23 cellular contexts compared by ENCODE assay signal in the genomic region with DNA sequence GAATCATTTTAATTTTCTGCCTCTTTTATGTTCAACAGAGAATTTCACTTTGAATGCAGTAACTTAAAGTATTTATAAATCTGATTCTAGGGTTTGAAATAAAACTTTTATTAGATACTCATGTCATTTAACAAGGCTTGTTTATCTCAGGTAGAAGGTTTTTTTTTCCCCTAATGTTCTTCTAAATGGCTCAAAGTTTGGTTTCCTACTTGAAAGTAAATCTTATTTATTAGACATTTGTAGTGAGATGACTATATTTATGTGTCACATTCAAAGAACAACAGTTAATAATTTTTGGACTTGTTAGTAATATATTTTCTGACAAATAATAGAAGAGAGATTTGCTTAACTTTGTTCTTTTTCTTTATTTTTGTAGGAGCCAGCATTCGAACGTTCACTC.
A peak's percentile ranks its signal among the peaks of the same experiment; 100 is the strongest.
DNase-seq lines count a peak whose midpoint lies in the region; ATAC-seq, FAIRE-seq and TF ChIP-seq lines count a peak whose summit lies in the region.
"Had no signal": no experiment of that assay in that cellular context is flagged by ENCODE, and none has a peak within 500 bp of the region (broad histone marks: within the 10 kb centered on the region; RNA-seq: fewer than 3 reads in every experiment).

No MANE protein-coding gene starts in this region.

- TF ChIP-seq EP300 in A549 (IDR thresholded peaks at IDR 0.05): no peak

- H2AFZ ChIP-seq in endothelial cell of umbilical vein (ENCODE audit: low read depth, low read length): no peak overlapping the region

- DNase-seq in A549 (ENCODE audit: low read depth in 1 of 2, low spot score in 1 of 2) (no peak), HEK293T (ENCODE audit: extremely low spot score) (no peak), endothelial cell of umbilical vein (ENCODE audit: low read depth, low spot score) (no peak), pancreas (no peak), NCI-H748 treated with DMSO at 0.1 percent for 48 hours (lab: John Stamatoyannopoulos, UW) (no peak), Calu3 (no peak)
- DNase-seq: ACHN; BE2C; C1 segment of cervical spinal cord; CD4-positive, alpha-beta memory T cell; CD4-positive, CD25-positive, alpha-beta regulatory T cell; CD8-positive, alpha-beta memory T cell; COR-L47; DMS79 treated with DMSO at 0.1 percent for 48 hours; GDM1 had no signal

- no peak overlapping the region for H3K27ac Mint-ChIP-seq in Calu3 (ENCODE audit: unreplicated experiment)
- H3K27ac Mint-ChIP-seq: CD14-positive monocyte; CD4-positive, alpha-beta memory T cell had no signal

- no peaks in the 10 kb centered on the region for H3K27me3 Mint-ChIP-seq in Calu3 (ENCODE audit: unreplicated experiment)
- H3K27me3 Mint-ChIP-seq: CD4-positive, alpha-beta memory T cell had no signal

- H3K9ac ChIP-seq in endothelial cell of umbilical vein (replicated peaks; ENCODE audit: extremely low read depth, insufficient read depth, low read length): no peak overlapping the region
- H3K9ac ChIP-seq: BLaER1 had no signal

- POLR2A ChIA-PET in A549 (lab: Yijun Ruan, JAX) (no interaction called here), HEK293T (lab: Yijun Ruan, JAX) (interaction anchor here (0.6 kb wide), 1 partner anchor 14 kb away, joined by 3 read pairs; no protein-coding TSS in a partner anchor), endothelial cell of umbilical vein (lab: Charles Lee) (no interaction called here)

- TF ChIP-seq CTCF in A549 (IDR thresholded peaks at IDR 0.05): no peak
- no peak for TF ChIP-seq CTCF in endothelial cell of umbilical vein (IDR thresholded peaks at IDR 0.05; ENCODE audit: extremely low read depth in 1 of 2, insufficient read depth in 1 of 2, low read depth in 1 of 2, low read length in 2 of 2)
- TF ChIP-seq CTCF in pancreas (IDR thresholded peaks at IDR 0.05): no peak
- TF ChIP-seq CTCF in Calu3 (IDR thresholded peaks at IDR 0.05; ENCODE audit: unreplicated experiment): no peak

- H3K4me3 ChIP-seq in A549 (no peak overlapping the region), endothelial cell of umbilical vein (replicated peaks in 1 of 3; ENCODE audit: insufficient read depth in 1 of 3, low read depth in 1 of 3, low read length in 3 of 3) (no peak overlapping the region), pancreas (no peak overlapping the region)
- H3K4me3 ChIP-seq: BLaER1, GM12878 had no signal

- dilution Hi-C loops in endothelial cell of umbilical vein (cut with MboI; ENCODE audit: extremely low pct_ligation_motif_present, low sequenced_read_pairs): no loop called here

- CTCF ChIA-PET in A549 (lab: Yijun Ruan, JAX): interaction anchor here (0.6 kb wide), 1 partner anchor 335 kb away, joined by 3 read pairs; no protein-coding TSS in a partner anchor
- CTCF ChIA-PET in HEK293T (lab: Yijun Ruan, JAX): interaction anchor here (0.7 kb wide), 1 partner anchor 234 kb away, joined by 5 read pairs; no protein-coding TSS in a partner anchor
- CTCF ChIA-PET in endothelial cell of umbilical vein (lab: Charles Lee): interaction anchor here (0.7 to 1.0 kb wide), 2 partner anchors 9 to 10 kb away, joined by 3 to 4 read pairs; no protein-coding TSS in a partner anchor
- CTCF ChIA-PET in Calu3 (lab: Charles Lee): interaction anchor here (1.2 kb wide), 1 partner anchor 9 kb away, joined by 3 read pairs; no protein-coding TSS in a partner anchor

- intact Hi-C loops in endothelial cell of umbilical vein (cut with micrococcal nuclease) (no loop called here), pancreas (cut with DNase I) (no loop called here), Calu3 (cut with micrococcal nuclease; ENCODE audit: unreplicated experiment) (no loop called here)

- H3K4me2 ChIP-seq in A549 (no peak overlapping the region), endothelial cell of umbilical vein (ENCODE audit: insufficient read depth, low read length) (no peak overlapping the region)
- H3K4me2 ChIP-seq: BLaER1 had no signal

- no peak overlapping the region for H3K4me3 Mint-ChIP-seq in Calu3 (ENCODE audit: low read depth, unreplicated experiment)
- H3K4me3 Mint-ChIP-seq: CD14-positive monocyte; CD4-positive, alpha-beta memory T cell; CD4-positive, CD25-positive, alpha-beta regulatory T cell; CD8-positive, alpha-beta memory T cell had no signal

- TF ChIP-seq POLR2A in A549 (IDR thresholded peaks at IDR 0.05; ENCODE audit: low read length) (no peak), endothelial cell of umbilical vein (IDR thresholded peaks at IDR 0.05; ENCODE audit: low read depth, low read length) (no peak)

- no peaks in the 10 kb centered on the region for H3K4me1 Mint-ChIP-seq in Calu3 (ENCODE audit: low read depth, unreplicated experiment)
- H3K4me1 Mint-ChIP-seq: CD14-positive monocyte; CD4-positive, CD25-positive, alpha-beta regulatory T cell; CD8-positive, alpha-beta memory T cell had no signal

- ATAC-seq in A549: no peak
- no peak for ATAC-seq in pancreas
- no peak for ATAC-seq in HG03565 (IDR thresholded peaks at IDR 0.05; ENCODE audit: unreplicated experiment)
- ATAC-seq: GM12878 had no signal

- no peaks in the 10 kb centered on the region for H3K36me3 Mint-ChIP-seq in Calu3 (ENCODE audit: insufficient read depth, unreplicated experiment)
- H3K36me3 Mint-ChIP-seq: CD14-positive monocyte; CD4-positive, CD25-positive, alpha-beta regulatory T cell had no signal

- H4K20me1 ChIP-seq in endothelial cell of umbilical vein (replicated peaks; ENCODE audit: control insufficient read depth, extremely low read depth, insufficient read depth, low read length): no peaks in the 10 kb centered on the region

- H3K36me3 ChIP-seq in endothelial cell of umbilical vein (ENCODE audit: control insufficient read depth in 2 of 2, extremely low read depth in 1 of 2, insufficient read depth in 2 of 2, low read length in 2 of 2) (no peaks in the 10 kb centered on the region), pancreas (no peaks in the 10 kb centered on the region)
- H3K36me3 ChIP-seq: BE2C, BLaER1 had no signal

- H3K9me3 ChIP-seq in A549 (no peaks in the 10 kb centered on the region), endothelial cell of umbilical vein (replicated peaks; ENCODE audit: control insufficient read depth, insufficient read depth, low read length) (no peaks in the 10 kb centered on the region), pancreas (no peaks in the 10 kb centered on the region)
- H3K9me3 ChIP-seq: BE2C, BLaER1 had no signal

- BruUV-seq in endothelial cell of umbilical vein (replicated peaks; lab: Mats Ljungman, UMichigan) (no TSS peak), Calu3 (replicated peaks; lab: Mats Ljungman, UMichigan) (no TSS peak)

- no peaks in the 10 kb centered on the region for H3K9me3 Mint-ChIP-seq in Calu3 (ENCODE audit: low read depth, unreplicated experiment)
- H3K9me3 Mint-ChIP-seq: CD4-positive, alpha-beta memory T cell; CD8-positive, alpha-beta memory T cell had no signal

- H3K27me3 ChIP-seq in endothelial cell of umbilical vein (ENCODE audit: control insufficient read depth in 2 of 2, insufficient read depth in 2 of 2, low read length in 2 of 2) (peaks cover 6 to 7% of the 10 kb centered on the region in 2 experiments), pancreas (no peaks in the 10 kb centered on the region)
- H3K27me3 ChIP-seq: BLaER1 had no signal

- no peak overlapping the region for H3K27ac ChIP-seq in A549
- no peak overlapping the region for H3K27ac ChIP-seq in endothelial cell of umbilical vein (ENCODE audit: insufficient read depth, low read depth, low read length)
- no peak overlapping the region for H3K27ac ChIP-seq in pancreas
- H3K27ac ChIP-seq: 22Rv1, BLaER1 had no signal

- TF ChIP-seq RAD21 in A549 (conservative IDR thresholded peaks at IDR 0.05 in 1 of 2, IDR thresholded peaks at IDR 0.05 in 1 of 2): no peak

- 92% methylated on average over 2 of the region's 2 CpGs for WGBS in A549 (ENCODE audit: missing lambda C conversion rate)
- WGBS in pancreas, 2 donors: 91 to 96% methylated on average over 2 of the region's 2 CpGs

- no peaks in the 10 kb centered on the region for H3K79me2 ChIP-seq in endothelial cell of umbilical vein (ENCODE audit: control insufficient read depth, insufficient read depth, low read length)

- no peaks in the 10 kb centered on the region for H3K9me1 ChIP-seq in endothelial cell of umbilical vein (replicated peaks; ENCODE audit: control insufficient read depth, extremely low read depth, insufficient read depth, low read length)

- H3K4me1 ChIP-seq in A549: no peaks in the 10 kb centered on the region
- no peaks in the 10 kb centered on the region for H3K4me1 ChIP-seq in endothelial cell of umbilical vein (ENCODE audit: control insufficient read depth, extremely low read depth, insufficient read depth, low read length)
- H3K4me1 ChIP-seq in pancreas: no peaks in the 10 kb centered on the region
- H3K4me1 ChIP-seq: BE2C, BLaER1 had no signal

- FAIRE-seq in A549 (lab: Jason Lieb, UNC) (peak; percentile 23), endothelial cell of umbilical vein (lab: Jason Lieb, UNC) (peak; percentile 4), pancreas (lab: Jason Lieb, UNC) (peak; percentile 79)
- FAIRE-seq: D721Med, GM12878, GM12892, GM18507 had no signal

TF ChIP-seq in A549, 52 proteins besides CTCF, POLR2A, EP300 and RAD21 (continues in another document):
- no peak for TF ChIP-seq CHD4 (IDR thresholded peaks at IDR 0.05; ENCODE audit: borderline replicate concordance)
- TF ChIP-seq, protein P1, sequence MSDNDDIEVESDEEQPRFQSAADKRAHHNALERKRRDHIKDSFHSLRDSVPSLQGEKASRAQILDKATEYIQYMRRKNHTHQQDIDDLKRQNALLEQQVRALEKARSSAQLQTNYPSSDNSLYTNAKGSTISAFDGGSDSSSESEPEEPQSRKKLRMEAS (IDR thresholded peaks at IDR 0.05): no peak
- TF ChIP-seq HOXA7 (CRISPR knock-in tag; IDR thresholded peaks at IDR 0.05): no peak
- no peak for TF ChIP-seq FOSB (CRISPR knock-in tag; IDR thresholded peaks at IDR 0.05)

TF ChIP-seq in HEK293T, 16 proteins besides CTCF, POLR2A, EP300 and RAD21 (continues in another document):
- TF ChIP-seq, protein P2, sequence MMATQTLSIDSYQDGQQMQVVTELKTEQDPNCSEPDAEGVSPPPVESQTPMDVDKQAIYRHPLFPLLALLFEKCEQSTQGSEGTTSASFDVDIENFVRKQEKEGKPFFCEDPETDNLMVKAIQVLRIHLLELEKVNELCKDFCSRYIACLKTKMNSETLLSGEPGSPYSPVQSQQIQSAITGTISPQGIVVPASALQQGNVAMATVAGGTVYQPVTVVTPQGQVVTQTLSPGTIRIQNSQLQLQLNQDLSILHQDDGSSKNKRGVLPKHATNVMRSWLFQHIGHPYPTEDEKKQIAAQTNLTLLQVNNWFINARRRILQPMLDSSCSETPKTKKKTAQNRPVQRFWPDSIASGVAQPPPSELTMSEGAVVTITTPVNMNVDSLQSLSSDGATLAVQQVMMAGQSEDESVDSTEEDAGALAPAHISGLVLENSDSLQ (IDR thresholded peaks at IDR 0.05): peak; percentile 70

TF ChIP-seq in endothelial cell of umbilical vein, 7 proteins besides CTCF, POLR2A, EP300 and RAD21:
- TF ChIP-seq FOS (IDR thresholded peaks at IDR 0.05; ENCODE audit: borderline replicate concordance, insufficient read depth, low read length) (no peak), JUN (IDR thresholded peaks at IDR 0.05; ENCODE audit: borderline replicate concordance, insufficient read depth, insufficient read length, low read depth) (no peak), MYC (IDR thresholded peaks at IDR 0.05; ENCODE audit: low read depth, low read length) (no peak)
